2 cellular contexts compared by ENCODE assay signal in genomic region chr19:43640424-43640757, GRCh38.
TF ChIP-seq lines count a peak whose summit lies in the region.

No MANE protein-coding gene starts in this region.

TF ChIP-seq in endothelial cell of umbilical vein, 7 proteins besides CTCF, POLR2A, EP300 and RAD21:
- no peak for TF ChIP-seq EZH2 (IDR thresholded peaks at IDR 0.05; ENCODE audit: borderline replicate concordance, low read depth, low read length, severe bottlenecking)
- no peak for TF ChIP-seq JUN (IDR thresholded peaks at IDR 0.05; ENCODE audit: borderline replicate concordance, insufficient read depth, insufficient read length, low read depth)
- no peak for TF ChIP-seq POLR2AphosphoS5 (IDR thresholded peaks at IDR 0.05; ENCODE audit: insufficient read depth, low read depth, low read length)
- TF ChIP-seq FOS (IDR thresholded peaks at IDR 0.05; ENCODE audit: borderline replicate concordance, insufficient read depth, low read length), result no peak
- TF ChIP-seq GATA2 (IDR thresholded peaks at IDR 0.05; ENCODE audit: insufficient read depth, insufficient read length, low read depth, low read length), result no peak
- no peak for TF ChIP-seq MYC (IDR thresholded peaks at IDR 0.05; ENCODE audit: low read depth, low read length)
- TF ChIP-seq, protein P1, sequence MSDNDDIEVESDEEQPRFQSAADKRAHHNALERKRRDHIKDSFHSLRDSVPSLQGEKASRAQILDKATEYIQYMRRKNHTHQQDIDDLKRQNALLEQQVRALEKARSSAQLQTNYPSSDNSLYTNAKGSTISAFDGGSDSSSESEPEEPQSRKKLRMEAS (IDR thresholded peaks at IDR 0.05; ENCODE audit: insufficient read depth, insufficient read length), result no peak
TF ChIP-seq in endothelial cell of umbilical vein: peak in this region for 0.

TF ChIP-seq in neural cell, 6 proteins besides CTCF, POLR2A, EP300 and RAD21:
- TF ChIP-seq EZH2 (IDR thresholded peaks at IDR 0.05; ENCODE audit: borderline replicate concordance, insufficient read depth, low read length, poor library complexity, severe bottlenecking), result no peak
- TF ChIP-seq POLR2AphosphoS5 (IDR thresholded peaks at IDR 0.05), result no peak
- TF ChIP-seq SMC3 (conservative IDR thresholded peaks at IDR 0.05; ENCODE audit: poor library complexity), result no peak
